In the genomic region with DNA sequence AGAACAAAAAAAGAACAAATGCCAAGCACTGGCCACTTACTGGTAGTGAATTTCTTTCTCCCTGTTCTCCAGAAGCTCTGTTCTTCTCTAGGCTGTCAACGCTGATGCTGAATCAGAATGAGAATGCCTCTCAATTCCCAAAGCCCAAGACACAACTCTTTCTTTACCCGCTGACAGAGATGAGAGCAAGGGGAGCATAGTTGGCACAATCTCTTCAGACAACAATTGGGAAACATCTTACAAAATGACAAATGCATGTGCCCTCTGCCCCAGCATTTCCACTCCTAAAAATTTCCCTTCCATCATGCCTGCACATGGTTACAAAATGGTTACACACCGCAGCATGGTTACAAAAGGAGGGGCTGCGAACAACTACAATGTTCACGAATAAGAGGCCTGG, we compare ENCODE assay signal across 1 cellular context.
TF ChIP-seq lines count a peak whose summit lies in the region.

No MANE protein-coding gene starts in this region.

TF ChIP-seq in SK-N-SH, 30 proteins besides CTCF, POLR2A, EP300 and RAD21 (continued from another document):
- TF ChIP-seq, protein P1, sequence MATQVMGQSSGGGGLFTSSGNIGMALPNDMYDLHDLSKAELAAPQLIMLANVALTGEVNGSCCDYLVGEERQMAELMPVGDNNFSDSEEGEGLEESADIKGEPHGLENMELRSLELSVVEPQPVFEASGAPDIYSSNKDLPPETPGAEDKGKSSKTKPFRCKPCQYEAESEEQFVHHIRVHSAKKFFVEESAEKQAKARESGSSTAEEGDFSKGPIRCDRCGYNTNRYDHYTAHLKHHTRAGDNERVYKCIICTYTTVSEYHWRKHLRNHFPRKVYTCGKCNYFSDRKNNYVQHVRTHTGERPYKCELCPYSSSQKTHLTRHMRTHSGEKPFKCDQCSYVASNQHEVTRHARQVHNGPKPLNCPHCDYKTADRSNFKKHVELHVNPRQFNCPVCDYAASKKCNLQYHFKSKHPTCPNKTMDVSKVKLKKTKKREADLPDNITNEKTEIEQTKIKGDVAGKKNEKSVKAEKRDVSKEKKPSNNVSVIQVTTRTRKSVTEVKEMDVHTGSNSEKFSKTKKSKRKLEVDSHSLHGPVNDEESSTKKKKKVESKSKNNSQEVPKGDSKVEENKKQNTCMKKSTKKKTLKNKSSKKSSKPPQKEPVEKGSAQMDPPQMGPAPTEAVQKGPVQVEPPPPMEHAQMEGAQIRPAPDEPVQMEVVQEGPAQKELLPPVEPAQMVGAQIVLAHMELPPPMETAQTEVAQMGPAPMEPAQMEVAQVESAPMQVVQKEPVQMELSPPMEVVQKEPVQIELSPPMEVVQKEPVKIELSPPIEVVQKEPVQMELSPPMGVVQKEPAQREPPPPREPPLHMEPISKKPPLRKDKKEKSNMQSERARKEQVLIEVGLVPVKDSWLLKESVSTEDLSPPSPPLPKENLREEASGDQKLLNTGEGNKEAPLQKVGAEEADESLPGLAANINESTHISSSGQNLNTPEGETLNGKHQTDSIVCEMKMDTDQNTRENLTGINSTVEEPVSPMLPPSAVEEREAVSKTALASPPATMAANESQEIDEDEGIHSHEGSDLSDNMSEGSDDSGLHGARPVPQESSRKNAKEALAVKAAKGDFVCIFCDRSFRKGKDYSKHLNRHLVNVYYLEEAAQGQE (IDR thresholded peaks at IDR 0.05; ENCODE audit: low read depth, low read length), result no peak
- TF ChIP-seq POLR2AphosphoS5 (IDR thresholded peaks at IDR 0.05; ENCODE audit: low read depth, low read length) (no peak), NFIC (IDR thresholded peaks at IDR 0.05; ENCODE audit: borderline replicate concordance) (no peak), RCOR1 (IDR thresholded peaks at IDR 0.05; ENCODE audit: low read length) (no peak), CHD2 (IDR thresholded peaks at IDR 0.05; ENCODE audit: low read length, partially characterized antibody) (no peak)
